ENCODE assay signal across 20 cellular contexts in the genomic region with DNA sequence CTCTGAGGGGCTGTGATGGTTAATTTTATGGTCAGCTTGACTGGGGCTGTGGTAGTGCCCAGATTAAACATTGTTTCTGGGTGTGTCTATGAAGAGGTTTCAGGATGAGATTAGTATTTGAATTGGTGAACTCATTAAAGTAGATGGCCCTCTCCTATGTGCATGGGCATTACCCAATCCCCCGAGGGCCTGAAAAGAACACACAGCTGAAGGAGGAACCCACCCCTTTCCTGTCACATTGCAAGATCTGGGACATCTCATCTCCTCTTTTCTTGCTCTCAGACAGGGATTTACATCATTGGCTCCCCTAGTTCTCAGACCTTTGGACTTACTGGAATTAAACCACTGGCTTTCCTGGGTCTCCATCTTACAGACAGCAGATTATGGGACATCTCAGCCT. TPM values are rescaled to one million over a fixed set of nuclear protein-coding genes. Genes with fewer than 3 reads are reported as not detected.
DNase-seq lines count a peak whose midpoint lies in the region; ATAC-seq and TF ChIP-seq lines count a peak whose summit lies in the region.
"Had no signal": no experiment of that assay in that cellular context is flagged by ENCODE, and none has a peak within 500 bp of the region (broad histone marks: within the 10 kb centered on the region; RNA-seq: fewer than 3 reads in every experiment).

No MANE protein-coding gene starts in this region.

- no peak for ATAC-seq in HG03045 (IDR thresholded peaks at IDR 0.05; ENCODE audit: unreplicated experiment)
- ATAC-seq: GM23338, HCT116, K562 had no signal

- no peaks in the 10 kb centered on the region for H3K4me1 ChIP-seq in A673 (ENCODE audit: insufficient read depth, low read length, poor library complexity, severe bottlenecking)
- H3K4me1 ChIP-seq: BE2C had no signal

- no peak overlapping the region for H3K27ac ChIP-seq in A673 (ENCODE audit: low read depth, low read length, poor library complexity, severe bottlenecking)

- H3K9me3 ChIP-seq in A673 (ENCODE audit: low read depth, low read length, poor library complexity, severe bottlenecking) (no peaks in the 10 kb centered on the region), MG63 (no peaks in the 10 kb centered on the region)
- H3K9me3 ChIP-seq: BE2C had no signal

- CTCF ChIA-PET in A673 (lab: Charles Lee) = no interaction called here

- no TSS peak for BruUV-seq in A673 (replicated peaks; lab: Mats Ljungman, UMichigan)

- peak; percentile 19 for DNase-seq in A673 (ENCODE audit: low spot score)
- DNase-seq in LHCN-M2 (ENCODE audit: low read depth) = peak; percentile 26
- peak; percentile 8 for DNase-seq in fibroblast of mammary gland (ENCODE audit: low read depth)
- no peak for DNase-seq in MG63
- no peak for DNase-seq in DMS 273 treated with DMSO at 0.1 percent for 48 hours (lab: John Stamatoyannopoulos, UW)
- DNase-seq in hippocampal formation (lab: John Stamatoyannopoulos, UW) = no peak
- DNase-seq: 8988T; ACHN; BE2C; Calu3; CD4-positive, alpha-beta memory T cell; GDM1; H7; HFFc6; IMR-90 had no signal

- H3K36me3 ChIP-seq in A673 (ENCODE audit: insufficient read depth, low read length, poor library complexity, severe bottlenecking) = no peaks in the 10 kb centered on the region
- H3K36me3 ChIP-seq in MG63 = no peaks in the 10 kb centered on the region
- H3K36me3 ChIP-seq: BE2C had no signal

- intact Hi-C loops in A673 (cut with micrococcal nuclease; ENCODE audit: unreplicated experiment) = no loop called here

- H3K27me3 ChIP-seq in A673 (replicated peaks; ENCODE audit: insufficient read depth, low read depth, low read length, poor library complexity) (peaks cover 11% of the 10 kb centered on the region), MG63 (no peaks in the 10 kb centered on the region)
- H3K27me3 ChIP-seq: BE2C had no signal

- POLR2A ChIA-PET in A673 (lab: Charles Lee; ENCODE audit: low non-redundant PET) = no interaction called here

- H3K4me3 ChIP-seq in A673 (ENCODE audit: low read depth, low read length, poor library complexity, severe bottlenecking) (no peak overlapping the region), fibroblast of mammary gland (ENCODE audit: control insufficient read depth, low read depth, low read length) (no peak overlapping the region), MG63 (no peak overlapping the region)
- H3K4me3 ChIP-seq: GM23338, K562 had no signal

- no peak for TF ChIP-seq CTCF in A673 (conservative IDR thresholded peaks at IDR 0.05; ENCODE audit: low read depth, low read length)
- no peak for TF ChIP-seq CTCF in fibroblast of mammary gland (conservative IDR thresholded peaks at IDR 0.05; ENCODE audit: control insufficient read depth, insufficient read depth, low read depth, low read length)

RNA-seq across cellular contexts. Expression of gene NDP, which starts 29.4 kb away (rescaled TPM):
- total RNA-seq in A673 (2021) = not detected in 2 replicates
- 1.1 and 1.8 TPM in 2 replicates for total RNA-seq in LHCN-M2 (2014; rRNA removed)
- polyA plus RNA-seq in LHCN-M2 (2012) = 0.35 TPM
- total RNA-seq in MG63 (2014; rRNA removed; shearing (Covaris generic); ENCODE audit: low replicate concordance) = 0.10 and 1.4 TPM in 2 replicates
- total RNA-seq: CD4-positive, alpha-beta memory T cell; H7; K562 had no signal
- polyA plus RNA-seq: CD14-positive monocyte; CD4-positive, alpha-beta memory T cell; GM23338; K562 had no signal

Comparison
In these comparisons a context has a peak if more than half of its experiments do, and no peak if none do; other contexts are left out.
1. DNase-seq: peak in A673 (single experiment), LHCN-M2 (single experiment) and fibroblast of mammary gland (single experiment); none in MG63 (single experiment), DMS 273 treated with DMSO at 0.1 percent for 48 hours (single experiment) and hippocampal formation (0 of 2).